8 cellular contexts compared by ENCODE assay signal in the genomic region with DNA sequence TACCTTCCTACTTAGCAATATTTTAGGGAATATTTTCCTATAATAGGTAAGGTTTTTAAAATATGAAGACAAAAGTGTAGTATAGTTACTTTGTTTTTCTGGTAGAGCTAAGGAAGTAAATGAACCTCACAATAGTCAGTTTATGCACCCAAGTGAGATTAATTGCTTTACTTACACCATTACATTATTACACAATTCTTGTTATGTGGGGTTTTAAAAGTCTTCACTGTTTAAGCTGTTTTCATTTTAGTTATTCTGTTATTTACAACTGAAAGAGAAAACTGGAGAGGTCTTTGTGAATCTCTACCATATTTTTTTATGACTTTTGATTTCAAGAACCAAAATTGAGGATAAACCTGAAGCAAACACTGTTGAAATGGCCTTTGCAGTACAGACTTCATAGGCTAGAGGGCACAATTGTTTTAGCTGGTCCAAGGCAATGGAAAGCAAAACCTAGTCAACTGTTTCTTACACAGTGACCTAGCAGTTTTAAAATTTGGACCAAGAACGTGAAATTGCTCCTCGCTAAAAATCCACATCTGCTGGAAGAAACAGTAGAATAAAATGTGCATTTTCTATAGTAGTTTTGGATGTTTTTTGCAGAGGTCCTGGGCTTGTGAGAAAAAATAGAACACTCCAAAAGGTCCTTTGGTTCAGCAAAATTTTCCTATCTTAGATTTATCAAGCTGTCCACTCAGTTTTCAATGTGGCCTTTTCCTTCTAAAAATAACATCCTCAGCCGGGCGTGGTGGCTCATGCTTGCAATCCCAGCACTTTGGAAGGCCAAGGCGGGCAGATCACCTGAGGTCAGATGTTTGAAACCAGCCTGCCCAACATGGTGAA.
A peak's percentile ranks its signal among the peaks of the same experiment; 100 is the strongest.
DNase-seq lines count a peak whose midpoint lies in the region; ATAC-seq, FAIRE-seq and TF ChIP-seq lines count a peak whose summit lies in the region.

No MANE protein-coding gene starts in this region.

- H3K27me3 ChIP-seq in body of pancreas (no peaks in the 10 kb centered on the region), iPS-20b (ENCODE audit: insufficient read depth, low read length) (no peaks in the 10 kb centered on the region), small intestine (ENCODE audit: control insufficient read depth in 2 of 2, insufficient read depth in 2 of 2, low read length in 2 of 2) (no peaks in the 10 kb centered on the region)

- ATAC-seq in HG03108 (IDR thresholded peaks at IDR 0.05; ENCODE audit: unreplicated experiment): peak; percentile 94
- ATAC-seq in body of pancreas: peak; percentile 94

- DNase-seq in DMS53 (lab: John Stamatoyannopoulos, UW) (peak; percentile 80), GM19238 (ENCODE audit: insufficient read length, low spot score) (peak; percentile 37), NCI-H748 (lab: John Stamatoyannopoulos, UW; ENCODE audit: unreplicated experiment) (peak; percentile 37), body of pancreas (peak; percentile 21 to 62 (median 30)), small intestine (peak; percentile 60), NCI-H1930 (lab: John Stamatoyannopoulos, UW) (no peak)

- H3K4me1 ChIP-seq in body of pancreas (peaks cover 5% of the 10 kb centered on the region), iPS-20b (ENCODE audit: insufficient read depth, low read length) (peaks cover 7% of the 10 kb centered on the region; the same call in 1 of the 2 replicates), small intestine (ENCODE audit: control insufficient read depth in 2 of 2, insufficient read depth in 1 of 2, low read depth in 1 of 2, low read length in 1 of 2) (no peaks in the 10 kb centered on the region)

- H3K9ac ChIP-seq in iPS-20b (ENCODE audit: low read depth, low read length): peak overlapping the region; percentile 41; the same call in 1 of the 2 replicates

- intact Hi-C loops in body of pancreas (cut with DNase I): no loop called here

- no peak overlapping the region for H3K4me3 ChIP-seq in body of pancreas
- no peak overlapping the region for H3K4me3 ChIP-seq in iPS-20b (ENCODE audit: low read length)
- H3K4me3 ChIP-seq in small intestine (ENCODE audit: low read depth in 1 of 2, low read length in 2 of 2): no peak overlapping the region

- 12 to 17% methylated on average over 5 of the region's 5 CpGs for WGBS in body of pancreas, 2 donors
- WGBS in small intestine, 3 donors: 22 to 36% (median 23%) methylated on average over 5 of the region's 5 CpGs

- H3K9me3 ChIP-seq in body of pancreas: no peaks in the 10 kb centered on the region
- H3K9me3 ChIP-seq in iPS-20b (ENCODE audit: insufficient read depth, low read depth, low read length): no peaks in the 10 kb centered on the region
- H3K9me3 ChIP-seq in small intestine (ENCODE audit: control insufficient read depth, low read depth): no peaks in the 10 kb centered on the region

- TF ChIP-seq CTCF in body of pancreas (IDR thresholded peaks at IDR 0.05): peak; percentile 30 to 88 (median 85)

- FAIRE-seq in small intestine (lab: Jason Lieb, UNC): peak; percentile 44

- H3K36me3 ChIP-seq in body of pancreas (replicated peaks in 1 of 2; ENCODE audit: insufficient read depth in 1 of 2, low read depth in 2 of 2) (no peaks in the 10 kb centered on the region), iPS-20b (ENCODE audit: insufficient read depth, low read depth, low read length) (no peaks in the 10 kb centered on the region), small intestine (ENCODE audit: control insufficient read depth in 2 of 2, insufficient read depth in 2 of 2, low read length in 2 of 2) (no peaks in the 10 kb centered on the region)

- no peak for TF ChIP-seq POLR2A in body of pancreas (IDR thresholded peaks at IDR 0.05)

- H3K27ac ChIP-seq in body of pancreas (no peak overlapping the region), iPS-20b (ENCODE audit: low read length) (no peak overlapping the region), small intestine (ENCODE audit: low read depth in 1 of 2, low read length in 1 of 2) (no peak overlapping the region)

Comparison
In these comparisons a context has a peak if more than half of its experiments do, and no peak if none do; other contexts are left out.
1. DNase-seq: peak in DMS53 (single experiment), GM19238 (single experiment), NCI-H748 (single experiment), body of pancreas (4 of 4) and small intestine (single experiment); none in NCI-H1930 (0 of 2).